In genomic region chr12:102966200-102966941, GRCh38 we compare ENCODE assay signal across 24 cellular contexts. TPM values are rescaled to one million over a fixed set of nuclear protein-coding genes. Genes with fewer than 3 reads are reported as not detected.
"Had no signal": no experiment of that assay in that cellular context is flagged by ENCODE, and none has a peak within 500 bp of the region (broad histone marks: within the 10 kb centered on the region; RNA-seq: fewer than 3 reads in every experiment).

No MANE protein-coding gene starts in this region.

- H3K4me3 ChIP-seq: body of pancreas, hepatocyte, left ventricle myocardium inferior, skin epidermis, tibial artery, uterus had no signal

- H3K27ac Mint-ChIP-seq: activated CD4-positive, alpha-beta memory T cell treated with anti-CD3 and anti-CD28 coated beads for 36 hours; activated CD8-positive, alpha-beta memory T cell treated with anti-CD3 and anti-CD28 coated beads, Interleukin-2, amount 10 ng/mL, durations not matched to agents 7 days and 5 days; memory B cell; natural killer cell treated with Interleukin-12 subunit alpha and Interleukin-12 subunit beta and Interleukin-15 and Interleukin-18, amount 100 ng/mL, for 72 hours had no signal

- H3K36me3 Mint-ChIP-seq: activated CD4-positive, alpha-beta memory T cell treated with anti-CD3 and anti-CD28 coated beads for 36 hours had no signal

- H3K4me1 ChIP-seq: uterus had no signal

- H3K4me3 Mint-ChIP-seq: activated CD4-positive, alpha-beta memory T cell treated with anti-CD3 and anti-CD28 coated beads for 36 hours; activated CD8-positive, alpha-beta memory T cell treated with anti-CD3 and anti-CD28 coated beads, Interleukin-2, amount 10 ng/mL, durations not matched to agents 7 days and 5 days; natural killer cell treated with Interleukin-12 subunit alpha and Interleukin-12 subunit beta and Interleukin-15 and Interleukin-18, amount 100 ng/mL, for 72 hours had no signal

- H3K9me3 ChIP-seq: body of pancreas, uterus had no signal

- DNase-seq: activated CD4-positive, alpha-beta memory T cell treated with anti-CD3 and anti-CD28 coated beads for 36 hours; activated CD4-positive, alpha-beta T cell treated with anti-CD3 and anti-CD28 coated beads for 1 hour; activated CD8-positive, alpha-beta memory T cell treated with anti-CD3 and anti-CD28 coated beads, Interleukin-2, amount 10 ng/mL, durations not matched to agents 7 days and 5 days; activated naive CD4-positive, alpha-beta T cell treated with anti-CD3 and anti-CD28 coated beads, Interleukin-2, amount 50 U/mL, for 16 hours; activated T-cell treated with anti-CD3 and anti-CD28 coated beads, Interleukin-2, amount 50 U/mL, for 1 hour; body of pancreas; central memory CD4-positive, alpha-beta T cell; kidney; left ventricle myocardium inferior; stimulated activated CD4-positive, alpha-beta T cell treated with anti-CD3 and anti-CD28 coated beads, Interleukin-15, amount 100 ng/mL, for 24 hours; stimulated activated CD4-positive, alpha-beta T cell treated with anti-CD3 and anti-CD28 coated beads, Interleukin-4, amount 100 ng/mL, for 1 hour; stimulated activated naive CD4-positive, alpha-beta T cell; T-helper 9 cell; tibial artery; uterus had no signal

- H3K36me3 ChIP-seq: gastroesophageal sphincter, left ventricle myocardium inferior, tibial artery, uterus had no signal

- ATAC-seq: activated CD8-positive, alpha-beta memory T cell treated with anti-CD3 and anti-CD28 coated beads, Interleukin-2, amount 10 ng/mL, durations not matched to agents 7 days and 5 days; gastroesophageal sphincter; natural killer cell treated with Interleukin-12 subunit alpha and Interleukin-12 subunit beta and Interleukin-15 and Interleukin-18, amount 100 ng/mL, for 72 hours; right cardiac atrium had no signal

RNA-seq across cellular contexts. Expression of gene ASCL1, which starts 8.9 kb away (rescaled TPM):
- total RNA-seq: activated CD4-positive, alpha-beta memory T cell treated with anti-CD3 and anti-CD28 coated beads for 36 hours; activated CD8-positive, alpha-beta memory T cell treated with anti-CD3 and anti-CD28 coated beads, Interleukin-2, amount 10 ng/mL, durations not matched to agents 7 days and 5 days; body of pancreas; epithelial cell of proximal tubule; kidney; left ventricle myocardium inferior; natural killer cell treated with Interleukin-12 subunit alpha and Interleukin-12 subunit beta and Interleukin-15 and Interleukin-18, amount 100 ng/mL, for 72 hours; posterior vena cava; right cardiac atrium; subcutaneous adipose tissue had no signal

RNA-seq across cellular contexts. Expression of gene PAH, which starts 49.3 kb away (rescaled TPM):
- total RNA-seq: activated CD4-positive, alpha-beta memory T cell treated with anti-CD3 and anti-CD28 coated beads for 36 hours; activated CD8-positive, alpha-beta memory T cell treated with anti-CD3 and anti-CD28 coated beads, Interleukin-2, amount 10 ng/mL, durations not matched to agents 7 days and 5 days; epithelial cell of proximal tubule; left ventricle myocardium inferior; natural killer cell treated with Interleukin-12 subunit alpha and Interleukin-12 subunit beta and Interleukin-15 and Interleukin-18, amount 100 ng/mL, for 72 hours; subcutaneous adipose tissue had no signal
